28 cellular contexts compared by ENCODE assay signal in the genomic region with DNA sequence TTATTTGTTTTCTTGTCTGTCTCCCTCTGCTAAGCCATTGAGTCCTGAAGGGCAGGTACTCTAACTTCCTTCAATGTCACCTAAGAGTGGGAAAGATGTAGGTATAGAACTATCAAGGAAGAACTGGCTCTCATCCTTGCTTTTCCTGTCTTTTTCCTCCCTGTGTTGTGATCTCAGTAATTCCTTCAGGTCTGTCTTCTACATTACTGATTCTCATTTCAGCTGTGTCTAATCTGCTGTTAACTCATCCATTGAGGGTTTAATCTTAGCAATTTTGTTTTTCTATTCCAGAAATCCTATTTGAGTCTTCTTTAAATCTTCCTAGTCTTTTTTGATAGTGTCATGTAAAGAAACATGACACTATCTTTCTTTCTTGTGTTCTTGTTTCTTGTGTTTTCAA.
"Had no signal": no experiment of that assay in that cellular context is flagged by ENCODE, and none has a peak within 500 bp of the region (broad histone marks: within the 10 kb centered on the region; RNA-seq: fewer than 3 reads in every experiment).

No MANE protein-coding gene starts in this region.

- H3K36me3 Mint-ChIP-seq: stimulated activated effector memory CD8-positive, alpha-beta T cell treated with anti-CD3 and anti-CD28 coated beads, Interleukin-12 subunit alpha, Interleukin-12 subunit beta, amount 100 ng/mL, for 72 hours; stimulated activated memory B cell treated with anti-CD40 and anti-IgM and Interleukin-4, amounts not matched to agents 10 μg/mL and 1 μg/mL and 100 μg/mL, for 72 hours; type B pancreatic cell had no signal

- H3K36me3 ChIP-seq: stomach, suprapubic skin, thoracic aorta, thyroid gland, tibial artery, tibial nerve, transverse colon, upper lobe of left lung, upper lobe of right lung, uterus, vagina had no signal

- H3K4me3 ChIP-seq: stomach, suprapubic skin, testis, thoracic aorta, thyroid gland, tibial artery, tibial nerve, transverse colon, upper lobe of left lung, upper lobe of right lung, uterus, vagina had no signal

- H3K27me3 Mint-ChIP-seq: stimulated activated naive CD8-positive, alpha-beta T cell treated with anti-CD3 and anti-CD28 coated beads, Interleukin-15, amount 100 ng/mL, for 72 hours; stimulated activated naive CD8-positive, alpha-beta T cell treated with anti-CD3 and anti-CD28 coated beads, Interleukin-15, Interleukin-2, amounts not matched to agents 100 ng/mL and 50 ng/mL, for 24 hours; type B pancreatic cell had no signal

- FAIRE-seq: urothelium cell line had no signal

- H3K4me1 ChIP-seq: stomach, suprapubic skin, testis, thyroid gland, tibial artery, tibial nerve, transverse colon, upper lobe of left lung, upper lobe of right lung, uterus had no signal

- DNase-seq: stimulated activated CD4-positive, alpha-beta T cell treated with anti-CD3 and anti-CD28 coated beads, Interleukin-2, amount 100 ng/mL, for 48 hours; stimulated activated CD4-positive, alpha-beta T cell treated with anti-CD3 and anti-CD28 coated beads, Interleukin-4, amount 100 ng/mL, for 1 hour; stimulated activated CD4-positive, alpha-beta T cell treated with anti-CD3 and anti-CD28 coated beads, Interleukin-4, amount 100 ng/mL, for 24 hours; stimulated activated CD8-positive, alpha-beta memory T cell treated with anti-CD3 and anti-CD28 coated beads, Interleukin-4, amount 100 ng/mL, for 48 hours; stimulated activated naive B cell treated with anti-CD40 and anti-IgM and Interleukin-4, amounts not matched to agents 10 μg/mL and 1 μg/mL and 100 μg/mL, for 72 hours; stimulated activated naive CD4-positive, alpha-beta T cell; stimulated activated naive CD4-positive, alpha-beta T cell treated with Interleukin-2 at 50 U/mL for 16 hours; stimulated activated naive CD8-positive, alpha-beta T cell treated with anti-CD3 and anti-CD28 coated beads, Interleukin-15, amount 100 ng/mL, for 72 hours; stimulated activated naive CD8-positive, alpha-beta T cell treated with anti-CD3 and anti-CD28 coated beads, Interleukin-15, Interleukin-2, amounts not matched to agents 100 U/mL and 50 U/mL, for 24 hours; stomach; substantia nigra; testis; thyroid gland; tibial artery; transverse colon; trophoblast cell; upper lobe of left lung; upper lobe of right lung; uterus had no signal

- H3K27ac ChIP-seq: stomach, suprapubic skin, testis, thoracic aorta, thyroid gland, tibial artery, tibial nerve, transverse colon, upper lobe of left lung, upper lobe of right lung, uterus, vagina had no signal

- H3K27me3 ChIP-seq: stomach, suprapubic skin, testis, thyroid gland, tibial artery, tibial nerve, transverse colon, upper lobe of left lung, upper lobe of right lung, uterus, vagina had no signal

- ATAC-seq: stimulated activated effector memory CD8-positive, alpha-beta T cell treated with anti-CD3 and anti-CD28 coated beads, Interleukin-12 subunit alpha, Interleukin-12 subunit beta, amount 100 ng/mL, for 72 hours; stimulated activated memory B cell treated with anti-CD40 and anti-IgM and Interleukin-4, amounts not matched to agents 10 μg/mL and 1 μg/mL and 100 μg/mL, for 72 hours; stimulated activated naive B cell treated with anti-CD40 and anti-IgM and Interleukin-4, amounts not matched to agents 10 μg/mL and 1 μg/mL and 100 μg/mL, for 72 hours; stimulated activated naive CD8-positive, alpha-beta T cell treated with anti-CD3 and anti-CD28 coated beads, Interleukin-15, amount 100 ng/mL, for 72 hours; stimulated activated naive CD8-positive, alpha-beta T cell treated with anti-CD3 and anti-CD28 coated beads, Interleukin-15, Interleukin-2, amounts not matched to agents 100 U/mL and 50 U/mL, for 24 hours; upper lobe of right lung had no signal

- H3K4me1 Mint-ChIP-seq: stimulated activated effector memory CD8-positive, alpha-beta T cell treated with anti-CD3 and anti-CD28 coated beads, Interleukin-12 subunit alpha, Interleukin-12 subunit beta, amount 100 ng/mL, for 72 hours; stimulated activated memory B cell treated with anti-CD40 and anti-IgM and Interleukin-4, amounts not matched to agents 10 μg/mL and 1 μg/mL and 100 μg/mL, for 72 hours; stimulated activated naive CD8-positive, alpha-beta T cell treated with anti-CD3 and anti-CD28 coated beads, Interleukin-15, amount 100 ng/mL, for 72 hours had no signal

- H3K4me3 Mint-ChIP-seq: stimulated activated effector memory CD8-positive, alpha-beta T cell treated with anti-CD3 and anti-CD28 coated beads, Interleukin-12 subunit alpha, Interleukin-12 subunit beta, amount 100 ng/mL, for 72 hours; stimulated activated memory B cell treated with anti-CD40 and anti-IgM and Interleukin-4, amounts not matched to agents 10 μg/mL and 1 μg/mL and 100 μg/mL, for 72 hours; stimulated activated naive B cell treated with anti-CD40 and anti-IgM and Interleukin-4, amounts not matched to agents 10 μg/mL and 1 μg/mL and 100 μg/mL, for 72 hours; stimulated activated naive CD8-positive, alpha-beta T cell treated with anti-CD3 and anti-CD28 coated beads, Interleukin-15, amount 100 ng/mL, for 72 hours; stimulated activated naive CD8-positive, alpha-beta T cell treated with anti-CD3 and anti-CD28 coated beads, Interleukin-15, Interleukin-2, amounts not matched to agents 100 ng/mL and 50 ng/mL, for 24 hours; type B pancreatic cell had no signal

- H3K9me3 ChIP-seq: testis, thyroid gland, transverse colon, upper lobe of right lung, vagina had no signal

- H3K27ac Mint-ChIP-seq: stimulated activated effector memory CD8-positive, alpha-beta T cell treated with anti-CD3 and anti-CD28 coated beads, Interleukin-12 subunit alpha, Interleukin-12 subunit beta, amount 100 ng/mL, for 72 hours; stimulated activated memory B cell treated with anti-CD40 and anti-IgM and Interleukin-4, amounts not matched to agents 10 μg/mL and 1 μg/mL and 100 μg/mL, for 72 hours; stimulated activated naive B cell treated with anti-CD40 and anti-IgM and Interleukin-4, amounts not matched to agents 10 μg/mL and 1 μg/mL and 100 μg/mL, for 72 hours; stimulated activated naive CD8-positive, alpha-beta T cell treated with anti-CD3 and anti-CD28 coated beads, Interleukin-15, amount 100 ng/mL, for 72 hours; stimulated activated naive CD8-positive, alpha-beta T cell treated with anti-CD3 and anti-CD28 coated beads, Interleukin-15, Interleukin-2, amounts not matched to agents 100 ng/mL and 50 ng/mL, for 24 hours; type B pancreatic cell had no signal
